ENCODE assay signal across 17 cellular contexts in the genomic region with DNA sequence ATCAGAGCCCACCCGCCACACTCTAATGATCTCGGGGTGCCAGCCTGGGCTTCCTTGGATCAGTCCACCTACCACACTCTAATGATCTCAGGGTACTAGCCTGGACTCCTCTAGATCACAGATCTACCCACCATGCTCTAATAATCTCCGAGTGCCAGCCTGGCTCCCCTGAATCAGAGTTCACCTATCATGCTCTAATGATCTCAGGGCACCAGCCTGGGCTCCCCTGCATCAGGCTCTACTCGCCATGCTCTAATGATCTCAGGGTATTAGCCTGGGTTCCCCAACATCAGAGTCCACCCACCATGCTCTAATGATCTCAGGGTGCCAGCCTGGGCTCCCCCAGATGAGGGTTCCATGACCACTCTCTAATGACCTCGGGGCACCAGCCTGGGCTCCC. TPM values are rescaled to one million over a fixed set of nuclear protein-coding genes. Genes with fewer than 3 reads are reported as not detected.
DNase-seq lines count a peak whose midpoint lies in the region; ATAC-seq and TF ChIP-seq lines count a peak whose summit lies in the region.
"Had no signal": no experiment of that assay in that cellular context is flagged by ENCODE, and none has a peak within 500 bp of the region (broad histone marks: within the 10 kb centered on the region; RNA-seq: fewer than 3 reads in every experiment).

No MANE protein-coding gene starts in this region.

- peaks cover 35 to 38% of the 10 kb centered on the region in 2 donors for H3K36me3 Mint-ChIP-seq in CD4-positive, alpha-beta memory T cell
- H3K36me3 Mint-ChIP-seq in T-helper 17 cell (ENCODE audit: low read depth) (peaks cover 17% of the 10 kb centered on the region), MCF 10A (ENCODE audit: insufficient read depth, unreplicated experiment) (peaks cover 51% of the 10 kb centered on the region)

- no peak overlapping the region for H3K4me3 ChIP-seq in CD4-positive, alpha-beta memory T cell (ENCODE audit: low read length in 2 of 2)
- no peak overlapping the region for H3K4me3 ChIP-seq in spleen
- H3K4me3 ChIP-seq: MG63 had no signal

- peaks cover 0 to 12% (median 6%) of the 10 kb centered on the region in 4 donors for H3K4me1 Mint-ChIP-seq in CD4-positive, alpha-beta memory T cell
- H3K4me1 Mint-ChIP-seq in T-helper 17 cell (peaks cover 24% of the 10 kb centered on the region), MCF 10A (ENCODE audit: insufficient read depth, unreplicated experiment) (no peaks in the 10 kb centered on the region)

- TF ChIP-seq CTCF in spleen (IDR thresholded peaks at IDR 0.05 in 8 of 11, conservative IDR thresholded peaks at IDR 0.05 in 3 of 11) (no peak), MCF 10A (IDR thresholded peaks at IDR 0.05; ENCODE audit: unreplicated experiment) (no peak)

- no peak for TF ChIP-seq POLR2A in spleen (IDR thresholded peaks at IDR 0.05)

- H3K27me3 ChIP-seq in CD4-positive, alpha-beta memory T cell (ENCODE audit: insufficient read depth, low read length), result no peaks in the 10 kb centered on the region
- H3K27me3 ChIP-seq in spleen (replicated peaks in 1 of 7), result no peaks in the 10 kb centered on the region
- H3K27me3 ChIP-seq: MG63 had no signal

- ATAC-seq in T-helper 17 cell, result no peak
- ATAC-seq in HG03571 (IDR thresholded peaks at IDR 0.05; ENCODE audit: unreplicated experiment), result no peak
- no peak for ATAC-seq in HG03520 (IDR thresholded peaks at IDR 0.05; ENCODE audit: unreplicated experiment)

- no peaks in the 10 kb centered on the region for H3K27me3 Mint-ChIP-seq in CD4-positive, alpha-beta memory T cell
- H3K27me3 Mint-ChIP-seq in T-helper 17 cell (no peaks in the 10 kb centered on the region), MCF 10A (ENCODE audit: insufficient read depth, unreplicated experiment) (no peaks in the 10 kb centered on the region)

- no peak for DNase-seq in CD4-positive, alpha-beta memory T cell
- DNase-seq in T-helper 17 cell (no peak), islet precursor cell (peak; percentile 30), spleen (peak; percentile 40), A172 (ENCODE audit: low spot score) (no peak), MCF 10A (ENCODE audit: unreplicated experiment) (no peak)
- DNase-seq: ACHN, DMS153, EL, MG63, NCI-H1105 treated with DMSO at 0.1 percent for 48 hours, NCI-H187 treated with DMSO at 0.1 percent for 48 hours, NCI-H82, SHP77 treated with DMSO at 0.1 percent for 48 hours had no signal

- peak overlapping the region; percentile 9 to 70 (median 57) for H3K27ac Mint-ChIP-seq in CD4-positive, alpha-beta memory T cell
- H3K27ac Mint-ChIP-seq in T-helper 17 cell (peak overlapping the region; percentile 88), MCF 10A (ENCODE audit: low read depth, unreplicated experiment) (no peak overlapping the region)

- BruUV-seq in MCF 10A (replicated peaks; lab: Mats Ljungman, UMichigan), result no TSS peak

- H3K4me1 ChIP-seq in CD4-positive, alpha-beta memory T cell (ENCODE audit: insufficient read depth, low read length), result no peaks in the 10 kb centered on the region
- no peaks in the 10 kb centered on the region for H3K4me1 ChIP-seq in spleen

- H3K36me3 ChIP-seq in CD4-positive, alpha-beta memory T cell (ENCODE audit: insufficient read depth, low read length), result peaks cover 19% of the 10 kb centered on the region
- peaks cover 0 to 79% (median 23%) of the 10 kb centered on the region in 6 donors for H3K36me3 ChIP-seq in spleen
- H3K36me3 ChIP-seq: MG63 had no signal

- H3K27ac ChIP-seq in CD4-positive, alpha-beta memory T cell (ENCODE audit: low read depth, low read length), result no peak overlapping the region
- no peak overlapping the region for H3K27ac ChIP-seq in spleen
- H3K27ac ChIP-seq: KMS-11 had no signal

- peak overlapping the region in 1 of 8 donors; percentile 60 for H3K4me3 Mint-ChIP-seq in CD4-positive, alpha-beta memory T cell
- H3K4me3 Mint-ChIP-seq in T-helper 17 cell (no peak overlapping the region), MCF 10A (ENCODE audit: unreplicated experiment) (no peak overlapping the region)

- no peaks in the 10 kb centered on the region for H3K9me3 ChIP-seq in CD4-positive, alpha-beta memory T cell (ENCODE audit: control insufficient read depth in 1 of 2, low read length in 2 of 2)
- H3K9me3 ChIP-seq in T-helper 17 cell (ENCODE audit: control insufficient read depth, low read length, poor library complexity, severe bottlenecking) (no peaks in the 10 kb centered on the region), spleen (no peaks in the 10 kb centered on the region)
- H3K9me3 ChIP-seq: MG63 had no signal

- no peaks in the 10 kb centered on the region for H3K9me3 Mint-ChIP-seq in CD4-positive, alpha-beta memory T cell
- H3K9me3 Mint-ChIP-seq in MCF 10A (ENCODE audit: unreplicated experiment), result no peaks in the 10 kb centered on the region

- 81 to 100% (median 89%) methylated on average over 5 of the region's 5 CpGs for WGBS in spleen, 5 donors

- intact Hi-C loops in CD4-positive, alpha-beta memory T cell (cut with micrococcal nuclease), result no loop called here
- intact Hi-C loops in spleen (cut with DNase I; ENCODE audit: low total_unique reads), result no loop called here
- intact Hi-C loops in MCF 10A (cut with micrococcal nuclease), result no loop called here

- POLR2A ChIA-PET in CD4-positive, alpha-beta memory T cell (lab: Charles Lee; ENCODE audit: partially characterized antibody), result no interaction called here
- POLR2A ChIA-PET in MCF 10A (lab: Yijun Ruan, JAX), result no interaction called here

- CTCF ChIA-PET in CD4-positive, alpha-beta memory T cell (lab: Charles Lee; ENCODE audit: partially characterized antibody), result no interaction called here
- CTCF ChIA-PET in MCF 10A (lab: Yijun Ruan, JAX), result no interaction called here

RNA-seq across cellular contexts. Expression of a gene that starts 48.1 kb away (rescaled TPM):
- 10 to 100 TPM; 18.2 to 20.4 TPM for total RNA-seq in CD4-positive, alpha-beta memory T cell
- 10 to 100 TPM; 31.9 to 48.0 TPM for polyA plus RNA-seq in CD4-positive, alpha-beta memory T cell
- 10 to 100 TPM; 25.1 to 28.5 TPM for total RNA-seq in T-helper 17 cell
- 10 to 100 TPM; 16.1 to 60.1 (median 35.6) TPM for total RNA-seq in spleen
- 10 to 100 TPM; 17.0 to 25.7 (median 23.4) TPM for polyA plus RNA-seq in spleen
- 118 and 143 TPM in 2 replicates for total RNA-seq in A172 (2014; rRNA removed; shearing (Covaris generic))
- 42.9 and 49.0 TPM in 2 replicates for total RNA-seq in MCF 10A (2022)

RNA-seq across cellular contexts. Expression of a gene that starts 50.0 kb away (rescaled TPM):
- 100 to 1,000 TPM; 134 to 137 TPM for total RNA-seq in CD4-positive, alpha-beta memory T cell
- polyA plus RNA-seq in CD4-positive, alpha-beta memory T cell, result 10 to 100 TPM; 18.0 to 55.5 TPM
- total RNA-seq in T-helper 17 cell (10 to 100 TPM; 66.5 to 80.4 TPM), spleen (100 to 1,000 TPM in 3 of 7 donors, 10 to 100 TPM in 4; 70.2 to 132 (median 97.3) TPM), MCF 10A (2022) (84.4 and 102 TPM in 2 replicates)
- polyA plus RNA-seq in spleen, result 100 to 1,000 TPM in 1 of 3 donors, 10 to 100 TPM in 2; 72.3 to 111 (median 76.7) TPM
- 44.7 and 45.1 TPM in 2 replicates for total RNA-seq in A172 (2014; rRNA removed; shearing (Covaris generic))

Comparison
In these comparisons a context has a peak if more than half of its experiments do, and no peak if none do; other contexts are left out.
1. DNase-seq: peak in islet precursor cell (single experiment) and spleen (single experiment); none in CD4-positive, alpha-beta memory T cell (0 of 5), T-helper 17 cell (0 of 3), A172 (single experiment) and MCF 10A (single experiment).